Comparison of ENCODE assay signal across 7 cellular contexts in the genomic region with DNA sequence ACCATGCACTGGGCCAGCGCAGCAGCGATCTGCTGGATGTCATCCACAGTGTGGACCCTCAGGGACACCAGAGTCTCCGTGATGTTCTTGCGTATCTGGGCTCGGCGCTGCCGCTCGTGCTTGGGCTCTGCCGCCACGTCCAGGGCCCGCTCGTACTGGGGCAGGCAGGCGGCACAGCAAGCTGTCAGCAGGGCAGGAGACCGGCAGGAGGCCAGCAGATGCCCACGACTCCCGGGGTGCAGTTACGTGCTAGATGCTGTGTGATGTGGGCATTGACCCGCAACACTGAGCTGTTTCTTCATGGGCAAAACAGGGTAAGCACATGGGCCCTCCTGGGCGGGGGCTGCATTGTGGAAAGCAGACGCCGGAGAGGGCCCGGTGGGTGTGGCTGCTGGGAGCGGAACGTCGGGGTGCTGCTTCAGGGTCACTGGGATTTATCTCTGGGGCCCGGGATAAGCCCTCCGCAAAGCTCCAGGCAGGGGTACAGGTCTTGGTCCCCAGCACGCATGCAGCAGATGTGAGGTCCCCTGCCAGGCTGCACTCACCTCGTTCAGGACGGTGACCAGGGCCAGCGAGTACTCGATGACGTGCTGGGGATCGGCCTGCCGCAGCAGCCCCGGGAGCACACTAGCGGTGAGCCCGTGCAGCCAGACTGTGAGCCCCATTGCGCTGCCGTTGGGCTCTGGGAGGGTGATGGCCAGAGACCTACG. TPM values are rescaled to one million over a fixed set of nuclear protein-coding genes. Genes with fewer than 3 reads are reported as not detected.
DNase-seq lines count a peak whose midpoint lies in the region; ATAC-seq and TF ChIP-seq lines count a peak whose summit lies in the region.
"Not testable (repeated sequence)": the region's sequence is repeated elsewhere in the genome, so short reads cannot be mapped to it uniquely, and the experiment has no call there.

No MANE protein-coding gene starts in this region.

- not testable (repeated sequence) for TF ChIP-seq POLR2A in right lobe of liver (IDR thresholded peaks at IDR 0.05); sigmoid colon (IDR thresholded peaks at IDR 0.05)

- not testable (repeated sequence) for H3K9me3 ChIP-seq in GM23248 (ENCODE audit: low read depth); right lobe of liver; osteoblast (ENCODE audit: low read depth, low read length); sigmoid colon; upper lobe of right lung

- H3K36me3 ChIP-seq in GM23248 (ENCODE audit: low read depth); right lobe of liver; osteoblast (ENCODE audit: insufficient read depth, low read length); upper lobe of right lung: not testable (repeated sequence)
- H3K36me3 ChIP-seq in sigmoid colon = peaks cover 0 to 28% (median 5%) of the 10 kb centered on the region in 4 donors

- in situ Hi-C loops in GM23248 (cut with MboI) = not testable (repeated sequence)

- ATAC-seq in left cardiac atrium, right lobe of liver, upper lobe of right lung: not testable (repeated sequence)

- DNase-seq in GM23248 (peak; percentile 9), left cardiac atrium (peak; percentile 7), right lobe of liver (peak in 2 of 3 donors; percentile 22 to 25), osteoblast (ENCODE audit: insufficient read length, low spot score, missing footprints) (peak; percentile 14), sigmoid colon (peak; percentile 46), upper lobe of right lung (peak; percentile 36)
- peak; percentile 48 for DNase-seq in activated CD8-positive, alpha-beta memory T cell treated with anti-CD3 and anti-CD28 coated beads, Interleukin-2, amount 50 U/mL, for 48 hours

- H3K9ac ChIP-seq in GM23248 = not testable (repeated sequence)

- not testable (repeated sequence) for H3K9me2 ChIP-seq in GM23248 (ENCODE audit: insufficient read depth)

- not testable (repeated sequence) for H3K4me3 ChIP-seq in GM23248; right lobe of liver; osteoblast (ENCODE audit: insufficient read depth, low read length); sigmoid colon; upper lobe of right lung

- H3K4me2 ChIP-seq in GM23248 (ENCODE audit: unreplicated experiment); osteoblast (ENCODE audit: insufficient read depth, low read length): not testable (repeated sequence)

- not testable (repeated sequence) for H2AFZ ChIP-seq in GM23248; osteoblast (ENCODE audit: low read length)

- not testable (repeated sequence) for H3K27me3 ChIP-seq in GM23248 (replicated peaks; ENCODE audit: insufficient read depth); right lobe of liver; osteoblast (ENCODE audit: insufficient read depth, low read length); sigmoid colon; upper lobe of right lung

- not testable (repeated sequence) for H3K27ac ChIP-seq in GM23248; right lobe of liver; osteoblast (ENCODE audit: low read depth, low read length); sigmoid colon; upper lobe of right lung

- WGBS in GM23248 (ENCODE audit: low coverage in 1 of 2, low lambda C conversion rate in 2 of 2, missing lambda C conversion rate in 2 of 2), 2 experiments = 92 to 97% methylated on average over 18 to 34 of the region's 41 CpGs
- WGBS in right lobe of liver (ENCODE audit: insufficient coverage, low coverage, low lambda C conversion rate, missing lambda C conversion rate) = no CpG with 5 or more reads among the region's 41 CpGs
- WGBS in sigmoid colon, 2 donors = 94 to 96% methylated on average over 32 to 33 of the region's 41 CpGs

- H3K79me2 ChIP-seq in GM23248 (ENCODE audit: insufficient read depth) = peaks cover 11% of the 10 kb centered on the region; the same call in 1 of the 2 replicates
- H3K79me2 ChIP-seq in osteoblast (ENCODE audit: insufficient read depth, low read length) = not testable (repeated sequence)

- not testable (repeated sequence) for TF ChIP-seq EP300 in sigmoid colon (IDR thresholded peaks at IDR 0.05)

- intact Hi-C loops in left cardiac atrium (cut with DNase I); right lobe of liver (cut with DNase I); sigmoid colon (cut with DNase I); upper lobe of right lung (cut with DNase I): not testable (repeated sequence)

- not testable (repeated sequence) for H3F3A ChIP-seq in GM23248 (ENCODE audit: insufficient read depth)

- not testable (repeated sequence) for H4K20me1 ChIP-seq in GM23248 (ENCODE audit: insufficient read depth); osteoblast (ENCODE audit: insufficient read depth, low read length)

- not testable (repeated sequence) for TF ChIP-seq CTCF in right lobe of liver (IDR thresholded peaks at IDR 0.05); osteoblast (IDR thresholded peaks at IDR 0.05; ENCODE audit: extremely low read depth, low read depth, low read length); sigmoid colon (IDR thresholded peaks at IDR 0.05); upper lobe of right lung (IDR thresholded peaks at IDR 0.05)

- H3K4me1 ChIP-seq in GM23248 (ENCODE audit: insufficient read depth); right lobe of liver; osteoblast (ENCODE audit: insufficient read depth, low read length); sigmoid colon; upper lobe of right lung: not testable (repeated sequence)

RNA-seq across cellular contexts. Expression of a gene that starts 38.8 kb away (rescaled TPM):
- 36.2 and 40.3 TPM in 2 replicates for total RNA-seq in GM23248 (2014; rRNA removed; shearing (Covaris generic))
- 24.8 and 24.9 TPM in 2 replicates for polyA plus RNA-seq in GM23248 (2016; fragmentation: Nextera tagmentation; extraction: Ambion mirVana)
- total RNA-seq in left cardiac atrium = 10 to 100 TPM; 20.0 to 25.6 TPM
- total RNA-seq in right lobe of liver = 10 to 100 TPM; 13.0 to 20.4 (median 16.2) TPM
- 23.0 and 29.3 TPM in 2 replicates for total RNA-seq in osteoblast
- 10 to 100 TPM; 21.3 to 27.2 (median 25.6) TPM for total RNA-seq in sigmoid colon
- 10 to 100 TPM; 14.5 to 17.4 (median 16.9) TPM for polyA plus RNA-seq in sigmoid colon
- total RNA-seq in upper lobe of right lung = 27.6 TPM
